In the genomic region with DNA sequence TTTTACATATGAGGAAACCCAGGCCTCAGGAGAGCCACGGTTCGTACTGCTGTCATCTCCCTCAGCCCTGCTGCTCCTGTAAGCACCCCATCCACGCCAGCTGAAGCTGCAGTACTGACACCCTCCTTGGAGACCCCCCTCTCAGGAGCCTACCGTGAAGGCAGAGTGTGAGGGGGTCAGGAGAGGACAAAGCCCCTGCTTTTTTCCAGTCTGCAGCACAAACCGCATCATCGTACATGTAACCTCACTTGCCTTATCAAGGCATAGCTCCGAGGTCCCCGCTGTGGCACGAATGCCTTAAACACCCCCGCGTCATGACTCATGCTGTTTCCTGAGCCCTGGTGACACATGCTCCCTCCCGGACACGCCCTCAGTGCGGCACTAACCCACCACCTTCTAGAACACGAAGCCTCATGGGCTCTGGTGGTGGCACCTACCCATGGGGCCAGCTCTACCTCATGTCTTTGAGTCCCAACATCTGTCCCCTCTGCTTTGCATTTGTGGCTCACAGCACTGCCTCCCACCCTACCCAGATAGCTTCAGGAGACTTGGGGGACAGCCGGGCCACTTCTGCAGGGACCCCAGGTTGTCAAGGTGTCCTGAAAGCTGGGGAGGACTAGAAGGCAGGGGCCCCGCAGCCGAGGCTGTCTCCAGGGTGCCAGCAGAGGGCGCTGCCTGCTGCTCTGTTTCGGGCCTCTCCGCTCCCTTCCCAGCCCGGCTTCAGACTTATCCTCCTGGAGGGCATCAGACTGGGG, we compare ENCODE assay signal across 8 cellular contexts.
A peak's percentile ranks its signal among the peaks of the same experiment; 100 is the strongest.
DNase-seq lines count a peak whose midpoint lies in the region; ATAC-seq and TF ChIP-seq lines count a peak whose summit lies in the region.

No MANE protein-coding gene starts in this region.

- peak; percentile 77 for DNase-seq in GM10266 (ENCODE audit: extremely low spot score)
- peak; percentile 97 for DNase-seq in T-helper 22 cell (ENCODE audit: low read depth)
- DNase-seq in amniotic stem cell (lab: John Stamatoyannopoulos, UW) = peak; percentile 92
- peak; percentile 85 for DNase-seq in iPS-NIHi7 (ENCODE audit: extremely low spot score)
- peak; percentile 93 for DNase-seq in stimulated activated CD4-positive, alpha-beta T cell treated with anti-CD3 and anti-CD28 coated beads, Interleukin-12 subunit alpha, Interleukin-12 subunit beta, amount 100 ng/mL, for 4 hours
- no peak for DNase-seq in middle frontal gyrus (ENCODE audit: extremely low spot score, low spot score)

- ATAC-seq in HG02973 (IDR thresholded peaks at IDR 0.05; ENCODE audit: unreplicated experiment) = no peak

- TF ChIP-seq CTCF in GM10266 (IDR thresholded peaks at IDR 0.05; ENCODE audit: control insufficient read depth, insufficient read depth, low read depth, missing control alignments) = peak; percentile 88

- TF ChIP-seq RAD21 in Ishikawa (IDR thresholded peaks at IDR 0.05; ENCODE audit: low read depth) = peak; percentile 84

- TF ChIP-seq EP300 in Ishikawa (IDR thresholded peaks at IDR 0.05; ENCODE audit: borderline replicate concordance) = no peak; the same call in 1 of the 2 replicates

TF ChIP-seq in Ishikawa, 13 proteins besides CTCF, POLR2A, EP300 and RAD21:
- TF ChIP-seq YY1 (IDR thresholded peaks at IDR 0.05; ENCODE audit: low read depth) (no peak), EGR1 (IDR thresholded peaks at IDR 0.05) (peak; percentile 83), ZBTB7A (IDR thresholded peaks at IDR 0.05; ENCODE audit: low read depth) (no peak; the same call in 1 of the 2 replicates), TCF12 (IDR thresholded peaks at IDR 0.05; ENCODE audit: low read depth) (no peak)
- TF ChIP-seq, protein P1, sequence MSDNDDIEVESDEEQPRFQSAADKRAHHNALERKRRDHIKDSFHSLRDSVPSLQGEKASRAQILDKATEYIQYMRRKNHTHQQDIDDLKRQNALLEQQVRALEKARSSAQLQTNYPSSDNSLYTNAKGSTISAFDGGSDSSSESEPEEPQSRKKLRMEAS (IDR thresholded peaks at IDR 0.05) = peak; percentile 98
- TF ChIP-seq, protein P2, sequence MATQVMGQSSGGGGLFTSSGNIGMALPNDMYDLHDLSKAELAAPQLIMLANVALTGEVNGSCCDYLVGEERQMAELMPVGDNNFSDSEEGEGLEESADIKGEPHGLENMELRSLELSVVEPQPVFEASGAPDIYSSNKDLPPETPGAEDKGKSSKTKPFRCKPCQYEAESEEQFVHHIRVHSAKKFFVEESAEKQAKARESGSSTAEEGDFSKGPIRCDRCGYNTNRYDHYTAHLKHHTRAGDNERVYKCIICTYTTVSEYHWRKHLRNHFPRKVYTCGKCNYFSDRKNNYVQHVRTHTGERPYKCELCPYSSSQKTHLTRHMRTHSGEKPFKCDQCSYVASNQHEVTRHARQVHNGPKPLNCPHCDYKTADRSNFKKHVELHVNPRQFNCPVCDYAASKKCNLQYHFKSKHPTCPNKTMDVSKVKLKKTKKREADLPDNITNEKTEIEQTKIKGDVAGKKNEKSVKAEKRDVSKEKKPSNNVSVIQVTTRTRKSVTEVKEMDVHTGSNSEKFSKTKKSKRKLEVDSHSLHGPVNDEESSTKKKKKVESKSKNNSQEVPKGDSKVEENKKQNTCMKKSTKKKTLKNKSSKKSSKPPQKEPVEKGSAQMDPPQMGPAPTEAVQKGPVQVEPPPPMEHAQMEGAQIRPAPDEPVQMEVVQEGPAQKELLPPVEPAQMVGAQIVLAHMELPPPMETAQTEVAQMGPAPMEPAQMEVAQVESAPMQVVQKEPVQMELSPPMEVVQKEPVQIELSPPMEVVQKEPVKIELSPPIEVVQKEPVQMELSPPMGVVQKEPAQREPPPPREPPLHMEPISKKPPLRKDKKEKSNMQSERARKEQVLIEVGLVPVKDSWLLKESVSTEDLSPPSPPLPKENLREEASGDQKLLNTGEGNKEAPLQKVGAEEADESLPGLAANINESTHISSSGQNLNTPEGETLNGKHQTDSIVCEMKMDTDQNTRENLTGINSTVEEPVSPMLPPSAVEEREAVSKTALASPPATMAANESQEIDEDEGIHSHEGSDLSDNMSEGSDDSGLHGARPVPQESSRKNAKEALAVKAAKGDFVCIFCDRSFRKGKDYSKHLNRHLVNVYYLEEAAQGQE (IDR thresholded peaks at IDR 0.05; ENCODE audit: low read depth) = no peak
